8 cellular contexts compared by ENCODE assay signal in genomic region chr1:220272047-220272840, GRCh38.
DNase-seq lines count a peak whose midpoint lies in the region; ATAC-seq lines count a peak whose summit lies in the region.

RAB3GAP2 (minus strand) TSS chr1:220272453; CDS start chr1:220272337, 116 bp downstream.

- H3K27ac ChIP-seq in BLaER1: peak within 1 kb of the TSS; percentile 87

- ATAC-seq in GM19324 (IDR thresholded peaks at IDR 0.05; ENCODE audit: low FRiP score, unreplicated experiment) (peak; percentile 99), HG03460 (IDR thresholded peaks at IDR 0.05; ENCODE audit: unreplicated experiment) (peak; percentile 95)

- peaks cover 6% of the 10 kb centered on the region; the same call in 1 of the 2 replicates for H3K9me3 ChIP-seq in BLaER1

- peak; percentile 83 for DNase-seq in NCI-H524 treated with DMSO at 0.1 percent for 48 hours (lab: John Stamatoyannopoulos, UW)
- peak; percentile 96 for DNase-seq in activated CD4-positive, alpha-beta T cell treated with anti-CD3 and anti-CD28 coated beads for 4 hours
- peak; percentile 21 for DNase-seq in cortex of kidney (lab: John Stamatoyannopoulos, UW)
- peak; percentile 98 for DNase-seq in left kidney (ENCODE audit: low read depth, low spot score)
- peak; percentile 96 to 97 for DNase-seq in stimulated activated CD4-positive, alpha-beta T cell treated with anti-CD3 and anti-CD28 coated beads, Interleukin-2, amount 100 ng/mL, for 24 hours

- H3K4me1 ChIP-seq in BLaER1: peaks cover 21% of the 10 kb centered on the region

- H3K36me3 ChIP-seq in BLaER1: peaks cover 29% of the 10 kb centered on the region

- peak within 1 kb of the TSS; percentile 91 for H3K9ac ChIP-seq in BLaER1

- peak within 1 kb of the TSS; percentile 84 for H3K4me2 ChIP-seq in BLaER1

- peak within 1 kb of the TSS; percentile 93 for H3K4me3 ChIP-seq in BLaER1

- H3K27me3 ChIP-seq in BLaER1: no peaks in the 10 kb centered on the region

- 0 out of 2 replicates have a peak, but pooled peaks cover 5% of the 10 kb centered on the region for H4K20me1 ChIP-seq in BLaER1

Comparison
In these comparisons a context has a peak if more than half of its experiments do, and no peak if none do; other contexts are left out.
1. Peak in every context shown above with its lines: DNase-seq, ATAC-seq, H3K4me3 ChIP-seq and H3K27ac ChIP-seq.
2. DNase-seq: peak in every context shown above with its lines; median percentile 98 in left kidney; 96 in stimulated activated CD4-positive, alpha-beta T cell treated with anti-CD3 and anti-CD28 coated beads, Interleukin-2, amount 100 ng/mL, for 24 hours; 96 in activated CD4-positive, alpha-beta T cell treated with anti-CD3 and anti-CD28 coated beads for 4 hours; 83 in NCI-H524 treated with DMSO at 0.1 percent for 48 hours; 21 in cortex of kidney.